1 cellular context compared by ENCODE assay signal in genomic region chr2:230712443-230713330, GRCh38.
TF ChIP-seq lines count a peak whose summit lies in the region.

Gene CAB39 (plus strand): TSS chr2:230712842. CDS start chr2:230760002, 47,160 bp downstream.

TF ChIP-seq in GM12878, 131 proteins besides CTCF, POLR2A, EP300 and RAD21 (continued from another document):
- 0 out of 2 replicates have a peak, but pooled peaks have one; percentile 29 for TF ChIP-seq HSF1 (IDR thresholded peaks at IDR 0.05; ENCODE audit: low read depth, low read length)
- peak; percentile 90 for TF ChIP-seq LARP7 (IDR thresholded peaks at IDR 0.05)
- TF ChIP-seq BACH1 (IDR thresholded peaks at IDR 0.05; ENCODE audit: borderline replicate concordance): peak; percentile 77; the same call in 1 of the 2 replicates
- TF ChIP-seq POU2F2 (IDR thresholded peaks at IDR 0.05; ENCODE audit: borderline replicate concordance, low read depth, low read length): no peak
